In genomic region chr9:128684325-128685021, GRCh38 we compare ENCODE assay signal across 8 cellular contexts. TPM values are rescaled to one million over a fixed set of nuclear protein-coding genes. Genes with fewer than 3 reads are reported as not detected.
DNase-seq lines count a peak whose midpoint lies in the region; ATAC-seq and TF ChIP-seq lines count a peak whose summit lies in the region.

No MANE protein-coding gene starts in this region.

- peaks cover 53% of the 10 kb centered on the region for H3K4me1 Mint-ChIP-seq in activated CD8-positive, alpha-beta T cell treated with anti-CD3 and anti-CD28 coated beads, Interleukin-2, amount 10 ng/mL, durations not matched to agents 7 days and 5 days (ENCODE audit: low read depth)
- peaks cover 35% of the 10 kb centered on the region for H3K4me1 Mint-ChIP-seq in mesothelial cell of epicardium

- H3K27me3 Mint-ChIP-seq in activated CD8-positive, alpha-beta T cell treated with anti-CD3 and anti-CD28 coated beads, Interleukin-2, amount 10 ng/mL, durations not matched to agents 7 days and 5 days (ENCODE audit: low read depth) = no peaks in the 10 kb centered on the region
- H3K27me3 Mint-ChIP-seq in mesothelial cell of epicardium (ENCODE audit: low read depth) = no peaks in the 10 kb centered on the region

- no peaks in the 10 kb centered on the region for H3K4me1 ChIP-seq in endocrine pancreas (ENCODE audit: control insufficient read depth, insufficient read depth, low read length)

- DNase-seq in ELF-1 (ENCODE audit: low read depth, low spot score) (peak; percentile 91), NCI-H69 (lab: John Stamatoyannopoulos, UW) (peak; percentile 93), mesothelial cell of epicardium (ENCODE audit: low spot score in 2 of 2, unreplicated experiment in 2 of 2) (peak; percentile 41 to 70)
- DNase-seq in activated CD8-positive, alpha-beta T cell treated with anti-CD3 and anti-CD28 coated beads, Interleukin-2, amount 10 ng/mL, durations not matched to agents 7 days and 5 days = peak; percentile 89
- DNase-seq in stimulated activated CD8-positive, alpha-beta memory T cell treated with anti-CD3 and anti-CD28 coated beads, Interleukin-4, amount 100 ng/mL, for 48 hours = peak; percentile 85

- peaks cover 22% of the 10 kb centered on the region for H3K36me3 Mint-ChIP-seq in activated CD8-positive, alpha-beta T cell treated with anti-CD3 and anti-CD28 coated beads, Interleukin-2, amount 10 ng/mL, durations not matched to agents 7 days and 5 days (ENCODE audit: low read depth)
- peaks cover 3% of the 10 kb centered on the region for H3K36me3 Mint-ChIP-seq in mesothelial cell of epicardium

- H3K36me3 ChIP-seq in endocrine pancreas (ENCODE audit: control insufficient read depth, insufficient read depth, low read length) = no peaks in the 10 kb centered on the region

- H3K9me3 Mint-ChIP-seq in activated CD8-positive, alpha-beta T cell treated with anti-CD3 and anti-CD28 coated beads, Interleukin-2, amount 10 ng/mL, durations not matched to agents 7 days and 5 days (ENCODE audit: insufficient read depth) = no peaks in the 10 kb centered on the region
- H3K9me3 Mint-ChIP-seq in mesothelial cell of epicardium = no peaks in the 10 kb centered on the region

- peak overlapping the region; percentile 91 for H3K4me3 Mint-ChIP-seq in activated CD8-positive, alpha-beta T cell treated with anti-CD3 and anti-CD28 coated beads, Interleukin-2, amount 10 ng/mL, durations not matched to agents 7 days and 5 days
- peak overlapping the region; percentile 86 for H3K4me3 Mint-ChIP-seq in mesothelial cell of epicardium

- CTCF ChIA-PET in activated CD8-positive, alpha-beta T cell treated with anti-CD3 and anti-CD28 coated beads, Interleukin-2, amount 10 ng/mL, durations not matched to agents 7 days and 5 days (lab: Charles Lee) = interaction anchor here (0.6 to 2.3 kb wide), 5 partner anchors 8 to 134 kb away, joined by 3 to 12 read pairs (median 3); partner anchors contain the start of genes ENDOG, PKN3 and ZER1

- H3K9ac ChIP-seq in endocrine pancreas (ENCODE audit: control insufficient read depth, insufficient read depth, low read length) = peak overlapping the region; percentile 27

- no peaks in the 10 kb centered on the region for H3K9me3 ChIP-seq in endocrine pancreas (ENCODE audit: control insufficient read depth, low read length)

- no peaks in the 10 kb centered on the region for H3K27me3 ChIP-seq in endocrine pancreas (ENCODE audit: control insufficient read depth, insufficient read depth, low read length)

- POLR2A ChIA-PET in activated CD8-positive, alpha-beta T cell treated with anti-CD3 and anti-CD28 coated beads, Interleukin-2, amount 10 ng/mL, durations not matched to agents 7 days and 5 days (lab: Charles Lee) = interaction anchor here (0.7 to 1.9 kb wide), 7 partner anchors 13 to 264 kb away, joined by 3 to 5 read pairs (median 4); partner anchors contain the start of gene ZDHHC12

- H3K4me3 ChIP-seq in endocrine pancreas (ENCODE audit: control insufficient read depth, insufficient read depth, low read length) = peak overlapping the region; percentile 76

- ATAC-seq in HG02610 (IDR thresholded peaks at IDR 0.05; ENCODE audit: unreplicated experiment) (peak; percentile 29), GM19467 (IDR thresholded peaks at IDR 0.05; ENCODE audit: unreplicated experiment) (no peak)
- peak; percentile 66 for ATAC-seq in activated CD8-positive, alpha-beta T cell treated with anti-CD3 and anti-CD28 coated beads, Interleukin-2, amount 10 ng/mL, durations not matched to agents 7 days and 5 days

- no peak for TF ChIP-seq CTCF in mesothelial cell of epicardium (IDR thresholded peaks at IDR 0.05; ENCODE audit: unreplicated experiment)

- H3K27ac Mint-ChIP-seq in activated CD8-positive, alpha-beta T cell treated with anti-CD3 and anti-CD28 coated beads, Interleukin-2, amount 10 ng/mL, durations not matched to agents 7 days and 5 days = peak overlapping the region; percentile 88
- H3K27ac Mint-ChIP-seq in mesothelial cell of epicardium = peak overlapping the region; percentile 98

RNA-seq across cellular contexts. Expression of gene SET, which starts 4.5 kb away (rescaled TPM):
- 100 to 1,000 TPM; 574 to 607 TPM for total RNA-seq in activated CD8-positive, alpha-beta T cell treated with anti-CD3 and anti-CD28 coated beads, Interleukin-2, amount 10 ng/mL, durations not matched to agents 7 days and 5 days
- total RNA-seq in mesothelial cell of epicardium = 443 to 471 TPM (median 467 TPM) in 3 replicates

RNA-seq across cellular contexts. Expression of gene PKN3, which starts 17.8 kb away (rescaled TPM):
- 1 to 10 TPM; 7.6 to 8.0 TPM for total RNA-seq in activated CD8-positive, alpha-beta T cell treated with anti-CD3 and anti-CD28 coated beads, Interleukin-2, amount 10 ng/mL, durations not matched to agents 7 days and 5 days
- 5.2 to 6.6 TPM (median 5.9 TPM) in 3 replicates for total RNA-seq in mesothelial cell of epicardium

RNA-seq across cellular contexts. Expression of gene DYNC2I2, which starts 27.8 kb away (rescaled TPM):
- 10 to 100 TPM; 68.9 to 76.3 TPM for total RNA-seq in activated CD8-positive, alpha-beta T cell treated with anti-CD3 and anti-CD28 coated beads, Interleukin-2, amount 10 ng/mL, durations not matched to agents 7 days and 5 days
- total RNA-seq in mesothelial cell of epicardium = 35.2 to 38.3 TPM (median 37.2 TPM) in 3 replicates

RNA-seq across cellular contexts. Expression of gene ZDHHC12, which starts 39.5 kb away (rescaled TPM):
- 10 to 100 TPM; 80.4 to 88.4 TPM for total RNA-seq in activated CD8-positive, alpha-beta T cell treated with anti-CD3 and anti-CD28 coated beads, Interleukin-2, amount 10 ng/mL, durations not matched to agents 7 days and 5 days
- 20.7 to 22.6 TPM (median 21.6 TPM) in 3 replicates for total RNA-seq in mesothelial cell of epicardium
